In genomic region chr4:41990383-41991111, GRCh38 we compare ENCODE assay signal across 8 cellular contexts. TPM values are rescaled to one million over a fixed set of nuclear protein-coding genes. Genes with fewer than 3 reads are reported as not detected.
DNase-seq lines count a peak whose midpoint lies in the region; ATAC-seq and TF ChIP-seq lines count a peak whose summit lies in the region.

SLC30A9 (plus strand) TSS chr4:41990530; CDS start chr4:41990652, 122 bp downstream.

- no peaks in the 10 kb centered on the region for H3K36me3 ChIP-seq in GM06990 (ENCODE audit: control insufficient read depth, insufficient read depth, low read length)
- H3K36me3 ChIP-seq in gastroesophageal sphincter, result no peaks in the 10 kb centered on the region
- no peaks in the 10 kb centered on the region for H3K36me3 ChIP-seq in neutrophil

- TF ChIP-seq CTCF in GM06990 (IDR thresholded peaks at IDR 0.05; ENCODE audit: insufficient read depth, low read length, poor library complexity, severe bottlenecking) (peak; percentile 20), HFF-Myc (IDR thresholded peaks at IDR 0.05; ENCODE audit: low read depth, low read length, missing control alignments) (peak; percentile 18), gastroesophageal sphincter (IDR thresholded peaks at IDR 0.05) (peak in 3 of 4 experiments; percentile 51 to 69 (median 65)), neutrophil (IDR thresholded peaks at IDR 0.05) (peak; percentile 68)

- ATAC-seq in gastroesophageal sphincter, result peak; percentile 99

- DNase-seq in GM06990 (ENCODE audit: extremely low read depth, insufficient read length) (peak; percentile 90), HFF-Myc (ENCODE audit: extremely low read depth, low read depth) (peak; percentile 89), MV-4-11 (lab: John Stamatoyannopoulos, UW) (peak; percentile 91), SK-MEL-5 (ENCODE audit: low read depth, low spot score) (peak; percentile 93), substantia nigra (lab: John Stamatoyannopoulos, UW) (peak; percentile 46 to 97 (median 93))
- DNase-seq in activated naive CD4-positive, alpha-beta T cell treated with Interleukin-2 at 50 U/mL for 16 hours, result peak; percentile 93

- TF ChIP-seq EP300 in gastroesophageal sphincter (IDR thresholded peaks at IDR 0.05), result no peak

- peak within 1 kb of the TSS; percentile 97 for H3K4me3 ChIP-seq in GM06990 (replicated peaks; ENCODE audit: low read depth, low read length)
- H3K4me3 ChIP-seq in HFF-Myc (replicated peaks; ENCODE audit: low read depth, low read length), result peak within 1 kb of the TSS; percentile 98
- peak within 1 kb of the TSS; percentile 68 to 88 for H3K4me3 ChIP-seq in gastroesophageal sphincter
- H3K4me3 ChIP-seq in neutrophil (ENCODE audit: low read depth in 1 of 2, low read length in 1 of 2), result peak within 1 kb of the TSS; percentile 85 to 97

- H3K27ac ChIP-seq in gastroesophageal sphincter, result peak within 1 kb of the TSS; percentile 59 to 92 (median 88)
- peak within 1 kb of the TSS; percentile 91 for H3K27ac ChIP-seq in neutrophil
- peak within 1 kb of the TSS; percentile 66 for H3K27ac ChIP-seq in substantia nigra (ENCODE audit: low read depth, low read length, poor library complexity, severe bottlenecking)

- peaks cover 5 to 35% (median 12%) of the 10 kb centered on the region in 3 donors for H3K4me1 ChIP-seq in gastroesophageal sphincter
- peaks cover 16 to 20% of the 10 kb centered on the region in 2 experiments for H3K4me1 ChIP-seq in neutrophil (ENCODE audit: control insufficient read depth in 1 of 2, insufficient read depth in 1 of 2, low read depth in 1 of 2, low read length in 1 of 2)

- TF ChIP-seq POLR2A in gastroesophageal sphincter (IDR thresholded peaks at IDR 0.05), result peak; percentile 67 to 70

- in situ Hi-C loops in SK-MEL-5 (cut with HindIII; ENCODE audit: low pct_unique_long_range_greater_than_20kb, low sequenced_read_pairs), result no loop called here

- WGBS in gastroesophageal sphincter (ENCODE audit: low coverage in 1 of 2), 2 donors, result 2 to 4% methylated on average over 4 to 16 of the region's 63 CpGs

- H3K27me3 ChIP-seq in GM06990 (replicated peaks; ENCODE audit: control insufficient read depth, insufficient read depth, low read length), result no peaks in the 10 kb centered on the region
- no peaks in the 10 kb centered on the region for H3K27me3 ChIP-seq in gastroesophageal sphincter
- H3K27me3 ChIP-seq in neutrophil, result peaks cover 28% of the 10 kb centered on the region

- H3K9me3 ChIP-seq in gastroesophageal sphincter, result no peaks in the 10 kb centered on the region
- no peaks in the 10 kb centered on the region for H3K9me3 ChIP-seq in neutrophil

RNA-seq across cellular contexts. Expression of gene SLC30A9, which starts in this region (rescaled TPM):
- total RNA-seq in SK-MEL-5 (2014; rRNA removed; shearing (Covaris generic)), result 52.3 and 63.5 TPM in 2 replicates
- 36.8 and 43.6 TPM in 2 replicates for polyA plus RNA-seq in SK-MEL-5 (2015; cell fraction: cytosol; rRNA removed)
- polyA plus RNA-seq in SK-MEL-5 (2015; cell fraction: nucleus; rRNA removed), result 18.7 and 23.1 TPM in 2 replicates
- 10 to 100 TPM; 39.4 to 54.9 (median 46.7) TPM for total RNA-seq in gastroesophageal sphincter

Comparison
In these comparisons a context has a peak if more than half of its experiments do, and no peak if none do; other contexts are left out.
1. Peak in every context shown above with its lines: DNase-seq, ATAC-seq, H3K4me3 ChIP-seq and H3K27ac ChIP-seq.
2. CTCF ChIP-seq: peak in every context shown above with its lines; median percentile 68 in neutrophil; 65 in gastroesophageal sphincter; 20 in GM06990; 18 in HFF-Myc.